ENCODE assay signal across 28 cellular contexts in the genomic region with DNA sequence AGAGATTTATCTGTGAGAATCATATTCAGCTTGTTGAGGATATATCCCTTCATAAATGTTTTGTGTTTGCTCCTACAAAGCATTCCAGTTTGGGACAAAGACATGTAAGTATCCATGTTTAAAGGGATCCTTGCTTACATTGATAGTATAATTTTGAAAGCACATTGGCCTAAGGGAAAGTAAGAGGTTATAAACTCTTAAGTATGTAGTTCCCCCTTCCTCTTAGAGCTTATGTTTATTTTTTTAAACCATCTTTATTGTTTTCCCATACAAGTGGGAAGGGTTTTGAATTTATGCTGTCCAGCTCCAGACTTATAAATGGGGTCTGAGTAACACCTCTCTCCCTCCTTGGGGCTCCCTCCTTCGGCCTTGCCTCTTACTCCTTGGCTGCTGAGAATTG.
"Had no signal": no experiment of that assay in that cellular context is flagged by ENCODE, and none has a peak within 500 bp of the region (broad histone marks: within the 10 kb centered on the region; RNA-seq: fewer than 3 reads in every experiment).

No MANE protein-coding gene starts in this region.

- H3K9me3 ChIP-seq: ascending aorta, heart left ventricle had no signal

- H3K4me3 ChIP-seq: ascending aorta, coronary artery, dorsolateral prefrontal cortex, heart left ventricle had no signal

- H3K27ac Mint-ChIP-seq: activated CD4-positive, alpha-beta memory T cell treated with anti-CD3 and anti-CD28 coated beads, Interleukin-2, amount 10 ng/mL, durations not matched to agents 7 days and 5 days; activated CD4-positive, alpha-beta T cell treated with anti-CD3 and anti-CD28 coated beads, Interleukin-2, amount 10 ng/mL, durations not matched to agents 7 days and 5 days; activated naive CD4-positive, alpha-beta T cell treated with anti-CD3 and anti-CD28 coated beads, Interleukin-2, amount 10 ng/mL, durations not matched to agents 7 days and 5 days; activated naive CD4-positive, alpha-beta T cell treated with anti-CD3 and anti-CD28 coated beads, Interleukin-2, amount 50 U/mL, for 72 hours; activated naive CD8-positive, alpha-beta T cell treated with anti-CD3 and anti-CD28 coated beads, Interleukin-2, amount 10 ng/mL, durations not matched to agents 7 days and 5 days; activated T-cell treated with anti-CD3 and anti-CD28 coated beads, Interleukin-2, amount 50 U/mL, for 24 hours; activated T-cell treated with anti-CD3 and anti-CD28 coated beads, Interleukin-2, amount 50 U/mL, for 72 hours; dendritic cell treated with granulocyte-macrophage colony-stimulating factor and Interleukin-4, amounts not matched to agents 40 ng/mL and 50 ng/mL, for 4 days; endodermal cell; WTC11 had no signal

- H3K27me3 ChIP-seq: ascending aorta, brain microvascular endothelial cell, dorsolateral prefrontal cortex, heart left ventricle had no signal

- DNase-seq: activated CD4-positive, alpha-beta memory T cell treated with anti-CD3 and anti-CD28 coated beads, Interleukin-2, amount 10 ng/mL, durations not matched to agents 7 days and 5 days; activated CD4-positive, alpha-beta T cell treated with anti-CD3 and anti-CD28 coated beads for 1 hour; activated CD4-positive, alpha-beta T cell treated with anti-CD3 and anti-CD28 coated beads for 4 hours; activated CD4-positive, alpha-beta T cell treated with anti-CD3 and anti-CD28 coated beads, Interleukin-2, amount 10 ng/mL, durations not matched to agents 7 days and 5 days; activated CD4-positive, alpha-beta T cell treated with anti-CD3 and anti-CD28 coated beads, Interleukin-2, amount 50 U/mL, for 4 hours; activated CD8-positive, alpha-beta memory T cell treated with anti-CD3 and anti-CD28 coated beads, Interleukin-2, amount 50 U/mL, for 48 hours; activated gamma-delta T cell; activated naive CD4-positive, alpha-beta T cell; activated naive CD4-positive, alpha-beta T cell treated with anti-CD3 and anti-CD28 coated beads, Interleukin-2, amount 10 ng/mL, durations not matched to agents 7 days and 5 days; activated naive CD8-positive, alpha-beta T cell treated with anti-CD3 and anti-CD28 coated beads, Interleukin-2, amount 10 ng/mL, durations not matched to agents 7 days and 5 days; activated T-cell treated with anti-CD3 and anti-CD28 coated beads for 4 hours; activated T-cell treated with anti-CD3 and anti-CD28 coated beads, Interleukin-2, amount 50 U/mL, for 24 hours; activated T-cell treated with anti-CD3 and anti-CD28 coated beads, Interleukin-2, amount 50 U/mL, for 72 hours; brain microvascular endothelial cell; dorsolateral prefrontal cortex; effector memory CD4-positive, alpha-beta T cell; endodermal cell; foreskin fibroblast; glutamatergic neuron; heart left ventricle; T-helper 2 cell had no signal

- H3K27me3 Mint-ChIP-seq: activated CD4-positive, alpha-beta memory T cell treated with anti-CD3 and anti-CD28 coated beads, Interleukin-2, amount 10 ng/mL, durations not matched to agents 7 days and 5 days; activated naive CD4-positive, alpha-beta T cell treated with anti-CD3 and anti-CD28 coated beads, Interleukin-2, amount 10 ng/mL, durations not matched to agents 7 days and 5 days; dendritic cell treated with granulocyte-macrophage colony-stimulating factor and Interleukin-4, amounts not matched to agents 40 ng/mL and 50 ng/mL, for 4 days had no signal

- H3K4me3 Mint-ChIP-seq: activated CD4-positive, alpha-beta memory T cell treated with anti-CD3 and anti-CD28 coated beads, Interleukin-2, amount 10 ng/mL, durations not matched to agents 7 days and 5 days; activated CD4-positive, alpha-beta T cell treated with anti-CD3 and anti-CD28 coated beads, Interleukin-2, amount 10 ng/mL, durations not matched to agents 7 days and 5 days; activated naive CD4-positive, alpha-beta T cell treated with anti-CD3 and anti-CD28 coated beads, Interleukin-2, amount 10 ng/mL, durations not matched to agents 7 days and 5 days; activated naive CD8-positive, alpha-beta T cell treated with anti-CD3 and anti-CD28 coated beads, Interleukin-2, amount 10 ng/mL, durations not matched to agents 7 days and 5 days; activated T-cell treated with anti-CD3 and anti-CD28 coated beads, Interleukin-2, amount 50 U/mL, for 24 hours; activated T-cell treated with anti-CD3 and anti-CD28 coated beads, Interleukin-2, amount 50 U/mL, for 72 hours; central memory CD8-positive, alpha-beta T cell; dendritic cell treated with granulocyte-macrophage colony-stimulating factor and Interleukin-4, amounts not matched to agents 40 ng/mL and 50 ng/mL, for 4 days; endodermal cell; WTC11 had no signal

- H3K27ac ChIP-seq: ascending aorta, brain microvascular endothelial cell, coronary artery, dorsolateral prefrontal cortex, heart left ventricle, VCaP had no signal

- H3K36me3 Mint-ChIP-seq: activated naive CD4-positive, alpha-beta T cell treated with anti-CD3 and anti-CD28 coated beads, Interleukin-2, amount 10 ng/mL, durations not matched to agents 7 days and 5 days; activated naive CD4-positive, alpha-beta T cell treated with anti-CD3 and anti-CD28 coated beads, Interleukin-2, amount 50 U/mL, for 72 hours; activated naive CD8-positive, alpha-beta T cell treated with anti-CD3 and anti-CD28 coated beads, Interleukin-2, amount 10 ng/mL, durations not matched to agents 7 days and 5 days had no signal

- H3K36me3 ChIP-seq: ascending aorta, brain microvascular endothelial cell, heart left ventricle had no signal

- H3K9me3 Mint-ChIP-seq: activated CD4-positive, alpha-beta memory T cell treated with anti-CD3 and anti-CD28 coated beads, Interleukin-2, amount 10 ng/mL, durations not matched to agents 7 days and 5 days; activated CD4-positive, alpha-beta T cell treated with anti-CD3 and anti-CD28 coated beads, Interleukin-2, amount 10 ng/mL, durations not matched to agents 7 days and 5 days; activated naive CD4-positive, alpha-beta T cell treated with anti-CD3 and anti-CD28 coated beads, Interleukin-2, amount 10 ng/mL, durations not matched to agents 7 days and 5 days; activated naive CD8-positive, alpha-beta T cell treated with anti-CD3 and anti-CD28 coated beads, Interleukin-2, amount 10 ng/mL, durations not matched to agents 7 days and 5 days; activated T-cell treated with anti-CD3 and anti-CD28 coated beads, Interleukin-2, amount 50 U/mL, for 24 hours; activated T-cell treated with anti-CD3 and anti-CD28 coated beads, Interleukin-2, amount 50 U/mL, for 72 hours; central memory CD8-positive, alpha-beta T cell; dendritic cell treated with granulocyte-macrophage colony-stimulating factor and Interleukin-4, amounts not matched to agents 40 ng/mL and 50 ng/mL, for 4 days; endodermal cell had no signal

- H3K4me1 Mint-ChIP-seq: activated CD4-positive, alpha-beta memory T cell treated with anti-CD3 and anti-CD28 coated beads, Interleukin-2, amount 10 ng/mL, durations not matched to agents 7 days and 5 days; activated CD4-positive, alpha-beta T cell treated with anti-CD3 and anti-CD28 coated beads, Interleukin-2, amount 10 ng/mL, durations not matched to agents 7 days and 5 days; activated naive CD4-positive, alpha-beta T cell treated with anti-CD3 and anti-CD28 coated beads, Interleukin-2, amount 10 ng/mL, durations not matched to agents 7 days and 5 days; activated naive CD8-positive, alpha-beta T cell treated with anti-CD3 and anti-CD28 coated beads, Interleukin-2, amount 10 ng/mL, durations not matched to agents 7 days and 5 days; central memory CD8-positive, alpha-beta T cell; endodermal cell had no signal
